Comparison of ENCODE assay signal across 15 cellular contexts in the genomic region with DNA sequence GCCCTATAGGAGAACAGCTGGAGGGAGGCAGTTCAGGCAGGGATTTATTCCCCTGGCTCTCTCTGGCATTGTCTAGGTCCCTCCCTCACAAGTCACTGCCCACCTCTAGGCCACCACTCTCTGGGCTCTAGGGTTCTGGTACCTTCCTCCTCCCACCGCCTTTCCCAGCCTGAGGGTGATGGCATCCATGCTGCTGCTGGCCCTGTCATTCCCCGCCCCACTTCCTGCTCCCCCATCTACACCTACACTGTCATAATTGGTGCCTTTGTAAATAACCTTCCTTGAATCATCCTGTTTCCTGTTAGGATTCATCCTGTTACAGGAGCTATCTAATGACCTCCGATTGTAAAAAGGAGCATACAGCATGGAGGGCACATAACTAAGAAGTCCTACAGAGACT.
DNase-seq lines count a peak whose midpoint lies in the region; TF ChIP-seq lines count a peak whose summit lies in the region.
"Had no signal": no experiment of that assay in that cellular context is flagged by ENCODE, and none has a peak within 500 bp of the region (broad histone marks: within the 10 kb centered on the region; RNA-seq: fewer than 3 reads in every experiment).

No MANE protein-coding gene starts in this region.

- H3K36me3 ChIP-seq in HEK293 (ENCODE audit: control insufficient read depth in 2 of 2, insufficient read depth in 1 of 2, low read length in 2 of 2) = no peaks in the 10 kb centered on the region
- H3K36me3 ChIP-seq in trophoblast cell (ENCODE audit: control insufficient read depth in 1 of 2, insufficient read depth in 2 of 2, low read length in 2 of 2) = peaks cover 2% of the 10 kb centered on the region in 2 experiments
- H3K36me3 ChIP-seq in esophagus muscularis mucosa = no peaks in the 10 kb centered on the region
- H3K36me3 ChIP-seq in CD8-positive, alpha-beta memory T cell (ENCODE audit: insufficient read depth, low read length) = no peaks in the 10 kb centered on the region
- H3K36me3 ChIP-seq: BLaER1 treated with 17β-estradiol and CSF1 and Interleukin-3, amounts not matched to agents 10 nM and 100 nM had no signal

- WGBS in trophoblast cell (ENCODE audit: extremely low coverage, insufficient coverage, insufficient read length) = no CpG with 5 or more reads among the region's 3 CpGs
- WGBS in esophagus muscularis mucosa = 81% methylated on average over 3 of the region's 3 CpGs

- no peak for TF ChIP-seq EP300 in esophagus muscularis mucosa (IDR thresholded peaks at IDR 0.05)

- peak; percentile 57 for DNase-seq in NCI-H748 (lab: John Stamatoyannopoulos, UW; ENCODE audit: unreplicated experiment)
- no peak for DNase-seq in NCI-H748 treated with DMSO at 0.1 percent for 48 hours (lab: John Stamatoyannopoulos, UW)
- DNase-seq in endothelial cell (ENCODE audit: low spot score) = no peak
- no peak for DNase-seq in trophoblast cell
- DNase-seq in activated CD4-positive, alpha-beta T cell treated with anti-CD3 and anti-CD28 coated beads for 48 hours = no peak
- no peak for DNase-seq in esophagus muscularis mucosa (ENCODE audit: extremely low spot score)
- DNase-seq in CD8-positive, alpha-beta memory T cell = no peak
- DNase-seq: ACHN; CD4-positive, CD25-positive, alpha-beta regulatory T cell; DMS79; GM23248 had no signal

- no peaks in the 10 kb centered on the region; the same call in 1 of the 2 replicates for H3K9me3 ChIP-seq in HEK293 (ENCODE audit: control insufficient read depth, insufficient read depth, low read depth, low read length)
- peaks cover 2% of the 10 kb centered on the region for H3K9me3 ChIP-seq in trophoblast cell (ENCODE audit: insufficient read depth, low read depth, low read length)
- no peaks in the 10 kb centered on the region for H3K9me3 ChIP-seq in esophagus muscularis mucosa
- H3K9me3 ChIP-seq in CD8-positive, alpha-beta memory T cell (ENCODE audit: low read length) = no peaks in the 10 kb centered on the region

- H3K4ac ChIP-seq in trophoblast cell (ENCODE audit: low read depth, low read length) = no peak overlapping the region

- peaks cover 7% of the 10 kb centered on the region for H3K79me1 ChIP-seq in trophoblast cell (ENCODE audit: low read length)

- peak overlapping the region; percentile 49 for H2AK5ac ChIP-seq in trophoblast cell (ENCODE audit: low read length)

- H2BK5ac ChIP-seq in trophoblast cell (ENCODE audit: low read depth, low read length, poor library complexity) = peak overlapping the region; percentile 36

- H3K4me1 Mint-ChIP-seq in endothelial cell (ENCODE audit: unreplicated experiment) = peaks cover 13% of the 10 kb centered on the region
- H3K4me1 Mint-ChIP-seq in CD8-positive, alpha-beta memory T cell = no peaks in the 10 kb centered on the region

- H3K27me3 ChIP-seq in trophoblast cell (ENCODE audit: insufficient read depth, low read length) (no peaks in the 10 kb centered on the region), esophagus muscularis mucosa (no peaks in the 10 kb centered on the region)
- H3K27me3 ChIP-seq in CD8-positive, alpha-beta memory T cell (ENCODE audit: insufficient read depth, low read length, poor library complexity, severe bottlenecking) = no peaks in the 10 kb centered on the region
- H3K27me3 ChIP-seq: BLaER1 treated with 17β-estradiol and CSF1 and Interleukin-3, amounts not matched to agents 10 nM and 100 nM had no signal

- no peak for TF ChIP-seq POLR2A in esophagus muscularis mucosa (IDR thresholded peaks at IDR 0.05; ENCODE audit: low read depth)

- H3K79me2 ChIP-seq in trophoblast cell (ENCODE audit: control insufficient read depth, insufficient read depth, low read length, poor library complexity) = no peaks in the 10 kb centered on the region

- no peak overlapping the region for H4K8ac ChIP-seq in trophoblast cell (ENCODE audit: low read depth, low read length)

- H2BK120ac ChIP-seq in trophoblast cell (ENCODE audit: insufficient read depth, low read length, poor library complexity) = peak overlapping the region; percentile 30

- no peaks in the 10 kb centered on the region for H3K9me3 Mint-ChIP-seq in endothelial cell (ENCODE audit: unreplicated experiment)
- peaks cover 0 to 14% (median 4%) of the 10 kb centered on the region in 5 donors for H3K9me3 Mint-ChIP-seq in CD8-positive, alpha-beta memory T cell

- no peak overlapping the region for H3K4me3 Mint-ChIP-seq in endothelial cell (ENCODE audit: unreplicated experiment)
- H3K4me3 Mint-ChIP-seq in CD8-positive, alpha-beta memory T cell = no peak overlapping the region
- H3K4me3 Mint-ChIP-seq: CD4-positive, CD25-positive, alpha-beta regulatory T cell had no signal

- H3K27ac ChIP-seq in HEK293 (ENCODE audit: extremely low read depth, low read depth, low read length) = no peak overlapping the region
- H3K27ac ChIP-seq in trophoblast cell (ENCODE audit: low read depth, low read length) = peak overlapping the region; percentile 5
- H3K27ac ChIP-seq in esophagus muscularis mucosa (replicated peaks in 1 of 4) = no peak overlapping the region
- no peak overlapping the region for H3K27ac ChIP-seq in CD8-positive, alpha-beta memory T cell (ENCODE audit: low read depth, low read length)
- H3K27ac ChIP-seq: BLaER1 treated with 17β-estradiol and CSF1 and Interleukin-3, amounts not matched to agents 10 nM and 100 nM; GM23248 had no signal

- no peak overlapping the region for H3K14ac ChIP-seq in trophoblast cell (ENCODE audit: low read length)

- peak overlapping the region; percentile 66 for H4K91ac ChIP-seq in trophoblast cell (ENCODE audit: low read depth, low read length)

- H3K4me3 ChIP-seq in HEK293 (ENCODE audit: low read depth, low read length) = no peak overlapping the region
- no peak overlapping the region for H3K4me3 ChIP-seq in trophoblast cell (ENCODE audit: low read depth, low read length)
- H3K4me3 ChIP-seq in esophagus muscularis mucosa = no peak overlapping the region
- H3K4me3 ChIP-seq in CD8-positive, alpha-beta memory T cell (ENCODE audit: low read length) = no peak overlapping the region
- H3K4me3 ChIP-seq: BLaER1 treated with 17β-estradiol and CSF1 and Interleukin-3, amounts not matched to agents 10 nM and 100 nM; GM12878; GM23248; K562 had no signal

- H2BK12ac ChIP-seq in trophoblast cell (ENCODE audit: low read length) = peak overlapping the region; percentile 37

- no peak overlapping the region for H3K18ac ChIP-seq in trophoblast cell (ENCODE audit: low read length)

- TF ChIP-seq CTCF in HEK293 (tag by site-specific recombination; IDR thresholded peaks at IDR 0.05) = no peak
- no peak for TF ChIP-seq CTCF in endothelial cell (IDR thresholded peaks at IDR 0.05; ENCODE audit: unreplicated experiment)
- TF ChIP-seq CTCF in esophagus muscularis mucosa (IDR thresholded peaks at IDR 0.05) = no peak

- no peaks in the 10 kb centered on the region for H3K36me3 Mint-ChIP-seq in endothelial cell (ENCODE audit: low read depth, unreplicated experiment)
- H3K36me3 Mint-ChIP-seq in CD8-positive, alpha-beta memory T cell = no peaks in the 10 kb centered on the region
- H3K36me3 Mint-ChIP-seq: CD4-positive, CD25-positive, alpha-beta regulatory T cell had no signal

- peak overlapping the region; percentile 57 for H3K27ac Mint-ChIP-seq in endothelial cell (ENCODE audit: unreplicated experiment)
- H3K27ac Mint-ChIP-seq in CD8-positive, alpha-beta memory T cell = no peak overlapping the region
- H3K27ac Mint-ChIP-seq: CD4-positive, CD25-positive, alpha-beta regulatory T cell had no signal

- intact Hi-C loops in esophagus muscularis mucosa (cut with DNase I) = no loop called here

- peak overlapping the region; percentile 12 for H4K12ac ChIP-seq in trophoblast cell (ENCODE audit: low read depth, low read length)

- H3K23ac ChIP-seq in trophoblast cell (ENCODE audit: low read length) = no peak overlapping the region

- H2AFZ ChIP-seq in trophoblast cell (ENCODE audit: insufficient read depth, low read length, poor library complexity) = no peak overlapping the region
- H2AFZ ChIP-seq: GM23248 had no signal

- POLR2A ChIA-PET in HEK293 (lab: Yijun Ruan, JAX) = no interaction called here
- POLR2A ChIA-PET in CD8-positive, alpha-beta memory T cell (lab: Charles Lee) = no interaction called here

- H3K4me1 ChIP-seq in HEK293 (ENCODE audit: control insufficient read depth, insufficient read depth, low read length) = no peaks in the 10 kb centered on the region
- H3K4me1 ChIP-seq in trophoblast cell (ENCODE audit: control insufficient read depth in 1 of 2, insufficient read depth in 2 of 2, low read length in 2 of 2) = peaks cover 14 to 18% of the 10 kb centered on the region in 2 experiments
- peaks cover 0 to 4% (median 0%) of the 10 kb centered on the region in 4 donors for H3K4me1 ChIP-seq in esophagus muscularis mucosa
- no peaks in the 10 kb centered on the region for H3K4me1 ChIP-seq in CD8-positive, alpha-beta memory T cell (ENCODE audit: insufficient read depth, low read length)
- H3K4me1 ChIP-seq: BLaER1 treated with 17β-estradiol and CSF1 and Interleukin-3, amounts not matched to agents 10 nM and 100 nM had no signal

- H3K27me3 Mint-ChIP-seq in endothelial cell (ENCODE audit: unreplicated experiment) = peaks cover 4% of the 10 kb centered on the region
- H3K27me3 Mint-ChIP-seq in CD8-positive, alpha-beta memory T cell = no peaks in the 10 kb centered on the region
- H3K27me3 Mint-ChIP-seq: CD4-positive, CD25-positive, alpha-beta regulatory T cell had no signal

- CTCF ChIA-PET in HEK293 (lab: Yijun Ruan, JAX) = no interaction called here
- CTCF ChIA-PET in CD8-positive, alpha-beta memory T cell (lab: Charles Lee) = no interaction called here

- H3K9ac ChIP-seq in trophoblast cell (ENCODE audit: low read length) = no peak overlapping the region
- H3K9ac ChIP-seq: BLaER1 treated with 17β-estradiol and CSF1 and Interleukin-3, amounts not matched to agents 10 nM and 100 nM; GM23248 had no signal

- H3K4me2 ChIP-seq in trophoblast cell (ENCODE audit: low read length) = no peak overlapping the region
- H3K4me2 ChIP-seq: BLaER1 treated with 17β-estradiol and CSF1 and Interleukin-3, amounts not matched to agents 10 nM and 100 nM had no signal

TF ChIP-seq in HEK293, 187 proteins besides CTCF, POLR2A, EP300 and RAD21 (continues in another document):
- no peak for TF ChIP-seq ZNF114 (tag by site-specific recombination; IDR thresholded peaks at IDR 0.05)
- TF ChIP-seq ZFHX2 (tag by site-specific recombination; conservative IDR thresholded peaks at IDR 0.05) = peak; percentile 64
- no peak for TF ChIP-seq ZNF571 (tag by site-specific recombination; IDR thresholded peaks at IDR 0.05)
- peak; percentile 60; the same call in 1 of the 2 replicates for TF ChIP-seq EGR2 (tag by site-specific recombination; IDR thresholded peaks at IDR 0.05; ENCODE audit: low read depth)
